Comparison of ENCODE assay signal across 8 cellular contexts in genomic region chrX:40169193-40170086, GRCh38.
DNase-seq lines count a peak whose midpoint lies in the region; ATAC-seq and TF ChIP-seq lines count a peak whose summit lies in the region.

No MANE protein-coding gene starts in this region.

- intact Hi-C loops in prostate gland (cut with DNase I) = loop anchor here (5.0 to 10.0 kb wide), 3 partner anchors 67 to 1367 kb away; partner anchors contain the start of gene MID1IP1

- H3K27me3 ChIP-seq in prostate gland (replicated peaks; ENCODE audit: insufficient read depth) = no peaks in the 10 kb centered on the region

- H3K9me3 ChIP-seq in prostate gland = no peaks in the 10 kb centered on the region

- WGBS in prostate gland = 53% methylated on average over 33 of the region's 44 CpGs

- no peaks in the 10 kb centered on the region for H3K4me1 ChIP-seq in prostate gland (replicated peaks)

- TF ChIP-seq CTCF in prostate gland (IDR thresholded peaks at IDR 0.05) = peak in 1 of 4 experiments; percentile 23
- TF ChIP-seq CTCF in omental fat pad (IDR thresholded peaks at IDR 0.05) = no peak

- TF ChIP-seq POLR2A in prostate gland (IDR thresholded peaks at IDR 0.05) = no peak

- no peak overlapping the region for H3K4me3 ChIP-seq in prostate gland

- peak; percentile 66 to 88 for DNase-seq in NCI-H526 (lab: John Stamatoyannopoulos, UW)
- no peak for DNase-seq in NCI-H526 treated with DMSO at 0.1 percent for 48 hours (lab: John Stamatoyannopoulos, UW)
- peak; percentile 68 for DNase-seq in NOMO-1 treated with DMSO at 0.1 percent for 48 hours (lab: John Stamatoyannopoulos, UW; ENCODE audit: unreplicated experiment)
- DNase-seq in activated CD8-positive, alpha-beta memory T cell treated with anti-CD3 and anti-CD28 coated beads for 4 hours (ENCODE audit: low read depth in 2 of 2) = peak; percentile 53 to 64
- DNase-seq in prostate gland (ENCODE audit: low spot score) = peak; percentile 40
- no peak for DNase-seq in omental fat pad (ENCODE audit: low spot score)

- H3K27ac ChIP-seq in prostate gland = no peak overlapping the region

- H3K36me3 ChIP-seq in prostate gland = no peaks in the 10 kb centered on the region

- ATAC-seq in HG03342 (IDR thresholded peaks at IDR 0.05; ENCODE audit: unreplicated experiment) = peak; percentile 53
- ATAC-seq in esophagus mucosa = peak; percentile 60
- ATAC-seq in omental fat pad (ENCODE audit: low FRiP score) = no peak

Comparison
In these comparisons a context has a peak if more than half of its experiments do, and no peak if none do; other contexts are left out.
1. DNase-seq: peak in NCI-H526 (2 of 2), NOMO-1 treated with DMSO at 0.1 percent for 48 hours (single experiment), activated CD8-positive, alpha-beta memory T cell treated with anti-CD3 and anti-CD28 coated beads for 4 hours (2 of 2) and prostate gland (single experiment); none in NCI-H526 treated with DMSO at 0.1 percent for 48 hours (single experiment) and omental fat pad (single experiment).